In the genomic region with DNA sequence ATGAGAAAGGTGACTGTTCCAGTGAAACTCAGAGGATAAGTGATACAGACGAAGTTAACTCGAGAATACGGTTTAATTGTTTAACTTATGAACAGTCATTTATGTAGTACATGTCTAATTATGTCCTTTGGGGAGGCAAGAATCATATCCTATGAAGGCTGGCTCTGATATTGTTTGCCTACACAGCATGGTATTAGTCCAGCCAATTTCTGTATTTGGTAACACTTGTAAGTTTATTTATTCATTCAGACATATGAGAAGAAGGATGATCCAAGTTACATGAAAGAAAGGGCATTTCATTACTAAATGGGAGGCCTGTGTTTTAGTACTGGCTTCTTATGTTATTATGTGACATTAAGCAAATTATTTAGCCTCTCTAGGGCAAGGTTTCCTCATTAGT, we compare ENCODE assay signal across 20 cellular contexts.
"Had no signal": no experiment of that assay in that cellular context is flagged by ENCODE, and none has a peak within 500 bp of the region (broad histone marks: within the 10 kb centered on the region; RNA-seq: fewer than 3 reads in every experiment).

No MANE protein-coding gene starts in this region.

- H3K27ac ChIP-seq: neural progenitor cell, ovary, thyroid gland, WERI-Rb-1 had no signal

- H2AFZ ChIP-seq: neural progenitor cell had no signal

- H3K4me3 ChIP-seq: neural progenitor cell, ovary, sigmoid colon, thyroid gland had no signal

- H3K4me3 Mint-ChIP-seq: activated CD8-positive, alpha-beta T cell treated with anti-CD3 and anti-CD28 coated beads, Interleukin-2, amount 10 ng/mL, durations not matched to agents 7 days and 5 days; activated naive CD4-positive, alpha-beta T cell treated with anti-CD3 and anti-CD28 coated beads, Interleukin-2, amount 50 U/mL, for 24 hours; brain; dendritic cell treated with granulocyte-macrophage colony-stimulating factor and Interleukin-4, amounts not matched to agents 40 ng/mL and 50 ng/mL, for 4 days; naive B cell; neural progenitor cell; stimulated activated memory B cell treated with anti-CD40 and anti-IgM and Interleukin-4, amounts not matched to agents 10 μg/mL and 1 μg/mL and 100 μg/mL, for 72 hours; T-helper 1 cell treated with Interleukin-12 subunit alpha and Interleukin-12 subunit beta and Interleukin-4 antibody, amounts not matched to agents 30 μg/mL and 1 μg/mL, for 36 hours had no signal

- H3K27me3 Mint-ChIP-seq: activated naive CD4-positive, alpha-beta T cell treated with anti-CD3 and anti-CD28 coated beads, Interleukin-2, amount 50 U/mL, for 24 hours; dendritic cell treated with granulocyte-macrophage colony-stimulating factor and Interleukin-4, amounts not matched to agents 40 ng/mL and 50 ng/mL, for 4 days; stimulated activated memory B cell treated with anti-CD40 and anti-IgM and Interleukin-4, amounts not matched to agents 10 μg/mL and 1 μg/mL and 100 μg/mL, for 72 hours had no signal

- H3K36me3 Mint-ChIP-seq: activated naive CD4-positive, alpha-beta T cell treated with anti-CD3 and anti-CD28 coated beads, Interleukin-2, amount 50 U/mL, for 24 hours; brain; naive B cell; neural progenitor cell; stimulated activated memory B cell treated with anti-CD40 and anti-IgM and Interleukin-4, amounts not matched to agents 10 μg/mL and 1 μg/mL and 100 μg/mL, for 72 hours had no signal

- DNase-seq: activated CD4-positive, alpha-beta T cell treated with anti-CD3 and anti-CD28 coated beads for 48 hours; activated CD8-positive, alpha-beta memory T cell treated with anti-CD3 and anti-CD28 coated beads, Interleukin-2, amount 50 U/mL, for 4 hours; activated CD8-positive, alpha-beta T cell treated with anti-CD3 and anti-CD28 coated beads, Interleukin-2, amount 10 ng/mL, durations not matched to agents 7 days and 5 days; activated effector memory CD4-positive, alpha-beta T cell treated with anti-CD3 and anti-CD28 coated beads, Interleukin-2, amount 50 U/mL, for 16 hours; activated T-cell treated with anti-CD3 and anti-CD28 coated beads, Interleukin-2, amount 50 U/mL, for 48 hours; effector memory CD4-positive, alpha-beta T cell; islet precursor cell; naive B cell; ovary; sigmoid colon; stimulated activated CD4-positive, alpha-beta T cell treated with anti-CD3 and anti-CD28 coated beads, Interleukin-2, amount 100 ng/mL, for 48 hours; thyroid gland; WERI-Rb-1 had no signal

- ATAC-seq: activated CD8-positive, alpha-beta T cell treated with anti-CD3 and anti-CD28 coated beads, Interleukin-2, amount 10 ng/mL, durations not matched to agents 7 days and 5 days; left lobe of liver; stimulated activated memory B cell treated with anti-CD40 and anti-IgM and Interleukin-4, amounts not matched to agents 10 μg/mL and 1 μg/mL and 100 μg/mL, for 72 hours had no signal

- H3K9ac ChIP-seq: neural progenitor cell had no signal

- H3K9me3 Mint-ChIP-seq: activated naive CD4-positive, alpha-beta T cell treated with anti-CD3 and anti-CD28 coated beads, Interleukin-2, amount 50 U/mL, for 24 hours; dendritic cell treated with granulocyte-macrophage colony-stimulating factor and Interleukin-4, amounts not matched to agents 40 ng/mL and 50 ng/mL, for 4 days; neural progenitor cell had no signal

- H3K4me1 Mint-ChIP-seq: activated naive CD4-positive, alpha-beta T cell treated with anti-CD3 and anti-CD28 coated beads, Interleukin-2, amount 50 U/mL, for 24 hours; brain; naive B cell; neural progenitor cell; stimulated activated memory B cell treated with anti-CD40 and anti-IgM and Interleukin-4, amounts not matched to agents 10 μg/mL and 1 μg/mL and 100 μg/mL, for 72 hours had no signal

- H3K4me1 ChIP-seq: thyroid gland had no signal

- H3K27me3 ChIP-seq: neural progenitor cell, ovary, sigmoid colon, thyroid gland had no signal

- H3K36me3 ChIP-seq: neural progenitor cell, ovary, sigmoid colon, thyroid gland, WERI-Rb-1 had no signal

- H3K27ac Mint-ChIP-seq: activated CD8-positive, alpha-beta T cell treated with anti-CD3 and anti-CD28 coated beads, Interleukin-2, amount 10 ng/mL, durations not matched to agents 7 days and 5 days; activated naive CD4-positive, alpha-beta T cell treated with anti-CD3 and anti-CD28 coated beads, Interleukin-2, amount 50 U/mL, for 24 hours; brain; dendritic cell treated with granulocyte-macrophage colony-stimulating factor and Interleukin-4, amounts not matched to agents 40 ng/mL and 50 ng/mL, for 4 days; naive B cell; neural progenitor cell; stimulated activated memory B cell treated with anti-CD40 and anti-IgM and Interleukin-4, amounts not matched to agents 10 μg/mL and 1 μg/mL and 100 μg/mL, for 72 hours; T-helper 1 cell treated with Interleukin-12 subunit alpha and Interleukin-12 subunit beta and Interleukin-4 antibody, amounts not matched to agents 30 μg/mL and 1 μg/mL, for 36 hours had no signal

- H3K9me3 ChIP-seq: ovary, sigmoid colon, thyroid gland had no signal

- H3K4me2 ChIP-seq: neural progenitor cell had no signal
